7 cellular contexts compared by ENCODE assay signal in genomic region chr2:131168578-131168977, GRCh38. TPM values are rescaled to one million over a fixed set of nuclear protein-coding genes. Genes with fewer than 3 reads are reported as not detected.
"Had no signal": no experiment of that assay in that cellular context is flagged by ENCODE, and none has a peak within 500 bp of the region (broad histone marks: within the 10 kb centered on the region; RNA-seq: fewer than 3 reads in every experiment).

No MANE protein-coding gene starts in this region.

- H3K9me3 Mint-ChIP-seq: IgD-negative memory B cell had no signal

- H3K4me3 Mint-ChIP-seq: IgD-negative memory B cell had no signal

- FAIRE-seq: HepG2, HTR-8/SVneo, K562 had no signal

- H3K27ac ChIP-seq: HL-60 had no signal

- H3K4me1 Mint-ChIP-seq: IgD-negative memory B cell had no signal

- ATAC-seq: HepG2, K562 had no signal

- H3K4me3 ChIP-seq: K562 had no signal

- DNase-seq: IMR-90, KBM-7 had no signal

- H3K36me3 Mint-ChIP-seq: IgD-negative memory B cell had no signal

- H3K27ac Mint-ChIP-seq: IgD-negative memory B cell had no signal

RNA-seq across cellular contexts. Expression of gene POTEE, which starts 40.8 kb away (rescaled TPM):
- total RNA-seq: IMR-90 had no signal
